Comparison of ENCODE assay signal across 13 cellular contexts in the genomic region with DNA sequence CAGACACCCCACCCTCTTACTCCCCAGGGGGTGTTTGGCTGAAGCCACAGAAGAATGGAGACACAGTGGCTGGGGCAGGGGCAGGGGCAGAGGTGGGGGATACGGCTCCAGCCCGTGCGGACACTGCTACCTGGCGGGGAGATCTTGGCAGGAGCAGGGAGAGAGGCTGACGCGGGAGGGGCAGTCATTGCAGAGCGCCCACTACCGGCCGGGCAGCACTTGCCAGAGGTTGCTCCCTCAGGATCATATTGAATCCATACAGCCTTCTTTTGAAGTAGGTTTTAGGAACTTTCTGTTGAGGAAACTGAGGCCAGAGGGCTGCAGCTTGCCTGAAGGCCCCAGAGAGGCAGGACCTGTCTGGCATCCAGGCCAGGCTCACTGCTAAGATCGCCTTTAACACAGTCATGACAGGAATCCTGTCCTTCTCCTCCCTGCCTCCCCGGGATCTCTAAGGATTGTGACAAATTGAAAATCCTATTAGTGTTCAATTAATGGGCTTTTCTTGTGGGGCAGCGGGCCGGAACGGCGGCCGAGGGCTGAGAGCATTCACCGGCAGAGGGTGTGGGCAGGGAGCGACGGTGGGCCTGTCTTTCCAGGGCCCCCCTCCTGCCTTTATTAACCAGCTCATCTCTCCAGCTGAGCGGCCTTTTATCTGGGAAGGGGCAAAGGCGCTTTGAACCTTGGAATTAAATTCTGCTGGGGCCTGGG.
DNase-seq lines count a peak whose midpoint lies in the region; ATAC-seq and TF ChIP-seq lines count a peak whose summit lies in the region.
"Had no signal": no experiment of that assay in that cellular context is flagged by ENCODE, and none has a peak within 500 bp of the region (broad histone marks: within the 10 kb centered on the region; RNA-seq: fewer than 3 reads in every experiment).

No MANE protein-coding gene starts in this region.

- 27% methylated on average over 21 of the region's 21 CpGs for WGBS in ectodermal cell, 2 experiments

- H3K27ac ChIP-seq in ectodermal cell (ENCODE audit: insufficient read depth, low read depth, low read length, poor library complexity, severe bottlenecking) (peak overlapping the region; percentile 74), vagina (no peak overlapping the region)
- H3K27ac ChIP-seq: colonic mucosa, VCaP had no signal

- peaks cover 32% of the 10 kb centered on the region for H3K4me1 Mint-ChIP-seq in neural crest cell
- H3K4me1 Mint-ChIP-seq in activated T-cell treated with anti-CD3 and anti-CD28 coated beads, Interleukin-2, amount 50 U/mL, for 24 hours (ENCODE audit: low read depth) = no peaks in the 10 kb centered on the region
- H3K4me1 Mint-ChIP-seq: activated naive CD8-positive, alpha-beta T cell treated with anti-CD3 and anti-CD28 coated beads for 36 hours; immature natural killer cell had no signal

- H3K27ac Mint-ChIP-seq in neural crest cell (ENCODE audit: unreplicated experiment) = no peak overlapping the region
- no peak overlapping the region for H3K27ac Mint-ChIP-seq in activated T-cell treated with anti-CD3 and anti-CD28 coated beads, Interleukin-2, amount 50 U/mL, for 24 hours
- H3K27ac Mint-ChIP-seq: activated naive CD8-positive, alpha-beta T cell treated with anti-CD3 and anti-CD28 coated beads for 36 hours; immature natural killer cell had no signal

- peaks cover 98% of the 10 kb centered on the region for H3K27me3 Mint-ChIP-seq in neural crest cell (ENCODE audit: low read depth)
- H3K27me3 Mint-ChIP-seq in activated T-cell treated with anti-CD3 and anti-CD28 coated beads, Interleukin-2, amount 50 U/mL, for 24 hours = peaks cover 86% of the 10 kb centered on the region

- DNase-seq in GM06990 (ENCODE audit: extremely low read depth, insufficient read length) (no peak), NCI-H2107 (lab: John Stamatoyannopoulos, UW) (peak; percentile 21), neural crest cell (ENCODE audit: low read depth, low spot score) (peak; percentile 13), vagina (ENCODE audit: extremely low spot score in 2 of 2) (no peak), NCI-H2171 treated with DMSO at 0.1 percent for 48 hours (lab: John Stamatoyannopoulos, UW) (no peak)
- DNase-seq in activated T-cell treated with anti-CD3 and anti-CD28 coated beads, Interleukin-2, amount 50 U/mL, for 24 hours = no peak
- DNase-seq: activated naive CD8-positive, alpha-beta T cell treated with anti-CD3 and anti-CD28 coated beads for 36 hours; colonic mucosa; immature natural killer cell; NCI-H748 treated with DMSO at 0.1 percent for 48 hours had no signal

- H3K36me3 ChIP-seq in GM06990 (ENCODE audit: control insufficient read depth, insufficient read depth, low read length) = no peaks in the 10 kb centered on the region
- H3K36me3 ChIP-seq in ectodermal cell (ENCODE audit: control insufficient read depth, insufficient read depth, low read length) = no peaks in the 10 kb centered on the region
- H3K36me3 ChIP-seq in vagina = no peaks in the 10 kb centered on the region
- H3K36me3 ChIP-seq: colonic mucosa had no signal

- intact Hi-C loops in vagina (cut with DNase I) = no loop called here

- H3K36me3 Mint-ChIP-seq in neural crest cell (ENCODE audit: low read depth) = no peaks in the 10 kb centered on the region
- H3K36me3 Mint-ChIP-seq in activated T-cell treated with anti-CD3 and anti-CD28 coated beads, Interleukin-2, amount 50 U/mL, for 24 hours (ENCODE audit: low read depth) = no peaks in the 10 kb centered on the region
- H3K36me3 Mint-ChIP-seq: activated naive CD8-positive, alpha-beta T cell treated with anti-CD3 and anti-CD28 coated beads for 36 hours; immature natural killer cell had no signal

- H3K9me3 ChIP-seq in ectodermal cell (ENCODE audit: control insufficient read depth, low read length) (no peaks in the 10 kb centered on the region), vagina (no peaks in the 10 kb centered on the region)
- H3K9me3 ChIP-seq: colonic mucosa had no signal

- peaks cover 56% of the 10 kb centered on the region for H3K4me1 ChIP-seq in ectodermal cell (ENCODE audit: control insufficient read depth, insufficient read depth, low read length)
- no peaks in the 10 kb centered on the region for H3K4me1 ChIP-seq in vagina
- H3K4me1 ChIP-seq: colonic mucosa had no signal

- TF ChIP-seq POLR2A in vagina (IDR thresholded peaks at IDR 0.05) = no peak

- H3K27me3 ChIP-seq in GM06990 (replicated peaks; ENCODE audit: control insufficient read depth, insufficient read depth, low read length) = peaks cover 5% of the 10 kb centered on the region
- H3K27me3 ChIP-seq in ectodermal cell (ENCODE audit: control insufficient read depth, insufficient read depth, low read length, poor library complexity, severe bottlenecking) = peaks cover 88% of the 10 kb centered on the region
- no peaks in the 10 kb centered on the region for H3K27me3 ChIP-seq in vagina

- H3K4me3 Mint-ChIP-seq in neural crest cell = peak overlapping the region; percentile 39
- no peak overlapping the region for H3K4me3 Mint-ChIP-seq in activated T-cell treated with anti-CD3 and anti-CD28 coated beads, Interleukin-2, amount 50 U/mL, for 24 hours
- H3K4me3 Mint-ChIP-seq: activated naive CD8-positive, alpha-beta T cell treated with anti-CD3 and anti-CD28 coated beads for 36 hours; immature natural killer cell had no signal

- H3K9me3 Mint-ChIP-seq in neural crest cell = no peaks in the 10 kb centered on the region
- no peaks in the 10 kb centered on the region for H3K9me3 Mint-ChIP-seq in activated T-cell treated with anti-CD3 and anti-CD28 coated beads, Interleukin-2, amount 50 U/mL, for 24 hours
- H3K9me3 Mint-ChIP-seq: activated naive CD8-positive, alpha-beta T cell treated with anti-CD3 and anti-CD28 coated beads for 36 hours; immature natural killer cell had no signal

- ATAC-seq in GM19035 (IDR thresholded peaks at IDR 0.05; ENCODE audit: unreplicated experiment) = no peak

- peak; percentile 25 for TF ChIP-seq CTCF in GM06990 (IDR thresholded peaks at IDR 0.05; ENCODE audit: insufficient read depth, low read length, poor library complexity, severe bottlenecking)
- no peak for TF ChIP-seq CTCF in neural crest cell (conservative IDR thresholded peaks at IDR 0.05)
- no peak for TF ChIP-seq CTCF in vagina (IDR thresholded peaks at IDR 0.05)

- H3K4me3 ChIP-seq in GM06990 (replicated peaks; ENCODE audit: low read depth, low read length) (no peak overlapping the region), ectodermal cell (ENCODE audit: insufficient read depth, low read depth, low read length) (peak overlapping the region; percentile 2), vagina (no peak overlapping the region)
- H3K4me3 ChIP-seq: colonic mucosa had no signal

Comparison
In these comparisons a context has a peak if more than half of its experiments do, and no peak if none do; other contexts are left out.
1. DNase-seq: peak in NCI-H2107 (single experiment) and neural crest cell (single experiment); none in GM06990 (single experiment), vagina (0 of 2), NCI-H2171 treated with DMSO at 0.1 percent for 48 hours (single experiment) and activated T-cell treated with anti-CD3 and anti-CD28 coated beads, Interleukin-2, amount 50 U/mL, for 24 hours (single experiment).